In the genomic region with DNA sequence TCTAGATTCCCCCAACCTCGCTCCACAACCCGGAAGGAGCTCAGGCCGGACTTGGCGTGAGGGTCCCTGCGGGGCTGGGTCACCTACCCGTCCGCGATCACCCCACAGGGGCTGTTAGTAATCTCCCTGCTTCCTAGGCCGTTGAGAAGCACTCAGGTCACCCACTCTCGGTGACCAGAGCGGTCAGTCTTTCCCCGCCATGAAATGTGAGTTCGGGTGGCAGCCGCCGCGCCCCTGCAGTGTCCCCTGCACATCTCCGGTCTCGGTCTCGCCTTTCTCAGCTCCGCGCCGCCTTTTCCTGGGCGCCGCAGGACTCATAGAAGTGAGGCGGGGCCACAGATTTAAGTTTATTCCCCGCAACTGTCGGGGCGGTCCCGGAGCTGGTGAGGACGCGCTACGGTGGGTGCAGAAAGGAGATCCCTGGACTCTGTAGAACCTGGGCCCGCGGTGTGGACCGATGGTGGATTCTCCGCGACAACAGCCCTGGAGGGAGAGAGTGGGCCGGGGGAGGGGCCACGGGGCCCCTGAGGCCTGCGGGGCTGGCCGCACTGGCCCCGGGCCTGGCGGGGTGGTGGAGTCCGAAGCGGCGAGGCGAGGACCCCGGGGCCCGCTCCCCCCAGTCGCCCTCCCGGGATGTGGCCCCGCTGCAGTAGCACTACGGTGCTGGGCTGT, we compare ENCODE assay signal across 12 cellular contexts. TPM values are rescaled to one million over a fixed set of nuclear protein-coding genes. Genes with fewer than 3 reads are reported as not detected.
DNase-seq lines count a peak whose midpoint lies in the region; ATAC-seq and TF ChIP-seq lines count a peak whose summit lies in the region.
"Had no signal": no experiment of that assay in that cellular context is flagged by ENCODE, and none has a peak within 500 bp of the region (broad histone marks: within the 10 kb centered on the region; RNA-seq: fewer than 3 reads in every experiment).

No MANE protein-coding gene starts in this region.

- no peaks in the 10 kb centered on the region for H4K20me1 ChIP-seq in neural cell (ENCODE audit: insufficient read depth)

- no peak overlapping the region for H2AFZ ChIP-seq in neural cell (ENCODE audit: low read depth, low read length)

- intact Hi-C loops in Right ventricle myocardium superior (cut with DNase I): no loop called here
- intact Hi-C loops in heart left ventricle (cut with DNase I): no loop called here
- intact Hi-C loops in esophagus muscularis mucosa (cut with DNase I): no loop called here

- H3K79me2 ChIP-seq in neural cell (replicated peaks; ENCODE audit: insufficient read depth, low read length): peaks cover 76% of the 10 kb centered on the region

- H3K4me2 ChIP-seq in neural cell (ENCODE audit: low read length): no peak overlapping the region

- H3K9me3 ChIP-seq in heart left ventricle: no peaks in the 10 kb centered on the region
- no peaks in the 10 kb centered on the region for H3K9me3 ChIP-seq in esophagus muscularis mucosa
- no peaks in the 10 kb centered on the region for H3K9me3 ChIP-seq in neural cell (ENCODE audit: low read length)
- no peaks in the 10 kb centered on the region for H3K9me3 ChIP-seq in thoracic aorta
- H3K9me3 ChIP-seq: MG63 had no signal

- H3K27ac ChIP-seq in heart left ventricle (no peak overlapping the region), esophagus muscularis mucosa (replicated peaks in 1 of 4) (no peak overlapping the region), neural cell (ENCODE audit: low read length) (no peak overlapping the region), thoracic aorta (no peak overlapping the region)
- H3K27ac ChIP-seq: spleen had no signal

- H3K27me3 Mint-ChIP-seq in osteocyte (ENCODE audit: unreplicated experiment): peaks cover 81% of the 10 kb centered on the region

- no peaks in the 10 kb centered on the region for H3K36me3 Mint-ChIP-seq in osteocyte (ENCODE audit: unreplicated experiment)
- H3K36me3 Mint-ChIP-seq: activated naive CD8-positive, alpha-beta T cell treated with anti-CD3 and anti-CD28 coated beads, Interleukin-2, amount 10 ng/mL, durations not matched to agents 7 days and 5 days had no signal

- 3 to 7% (median 5%) methylated on average over 24 to 53 of the region's 53 CpGs for WGBS in heart left ventricle, 4 donors
- 8% methylated on average over 40 of the region's 53 CpGs for WGBS in esophagus muscularis mucosa

- no peak overlapping the region for H3K27ac Mint-ChIP-seq in osteocyte (ENCODE audit: unreplicated experiment)
- H3K27ac Mint-ChIP-seq: activated naive CD8-positive, alpha-beta T cell treated with anti-CD3 and anti-CD28 coated beads, Interleukin-2, amount 10 ng/mL, durations not matched to agents 7 days and 5 days; immature natural killer cell had no signal

- no peak for DNase-seq in Right ventricle myocardium superior
- no peak for DNase-seq in heart left ventricle
- DNase-seq in esophagus muscularis mucosa (ENCODE audit: extremely low spot score): no peak
- no peak for DNase-seq in thoracic aorta (ENCODE audit: low spot score)
- DNase-seq in DMS153 (lab: John Stamatoyannopoulos, UW): no peak
- no peak for DNase-seq in NCI-H2029 (lab: John Stamatoyannopoulos, UW)
- DNase-seq in osteocyte (ENCODE audit: extremely low spot score, unreplicated experiment): no peak
- DNase-seq: activated naive CD8-positive, alpha-beta T cell treated with anti-CD3 and anti-CD28 coated beads, Interleukin-2, amount 10 ng/mL, durations not matched to agents 7 days and 5 days; immature natural killer cell; spleen had no signal

- no peak for TF ChIP-seq EP300 in esophagus muscularis mucosa (IDR thresholded peaks at IDR 0.05)
- no peak for TF ChIP-seq EP300 in neural cell (conservative IDR thresholded peaks at IDR 0.05; ENCODE audit: poor library complexity, severe bottlenecking)

- TF ChIP-seq CTCF in heart left ventricle (IDR thresholded peaks at IDR 0.05): no peak
- TF ChIP-seq CTCF in esophagus muscularis mucosa (IDR thresholded peaks at IDR 0.05): no peak
- no peak for TF ChIP-seq CTCF in neural cell (IDR thresholded peaks at IDR 0.05; ENCODE audit: poor library complexity, severe bottlenecking)
- no peak for TF ChIP-seq CTCF in thoracic aorta (IDR thresholded peaks at IDR 0.05)
- no peak for TF ChIP-seq CTCF in osteocyte (IDR thresholded peaks at IDR 0.05)

- TF ChIP-seq POLR2A in heart left ventricle (IDR thresholded peaks at IDR 0.05): no peak
- no peak for TF ChIP-seq POLR2A in esophagus muscularis mucosa (IDR thresholded peaks at IDR 0.05; ENCODE audit: low read depth)

- H3K9me3 Mint-ChIP-seq in osteocyte (ENCODE audit: unreplicated experiment): no peaks in the 10 kb centered on the region

- H3K4me3 ChIP-seq in heart left ventricle (peak overlapping the region in 4 of 12 donors; percentile 12 to 16 (median 13)), esophagus muscularis mucosa (peak overlapping the region; percentile 11 to 33 (median 30)), neural cell (ENCODE audit: low read length) (peak overlapping the region; percentile 27), thoracic aorta (peak overlapping the region; percentile 32)
- H3K4me3 ChIP-seq: MG63 had no signal

- no peak overlapping the region for H3K9ac ChIP-seq in neural cell (ENCODE audit: low read length)

- H3K4me3 Mint-ChIP-seq in osteocyte (ENCODE audit: unreplicated experiment): no peak overlapping the region
- H3K4me3 Mint-ChIP-seq: activated naive CD8-positive, alpha-beta T cell treated with anti-CD3 and anti-CD28 coated beads, Interleukin-2, amount 10 ng/mL, durations not matched to agents 7 days and 5 days had no signal

- TF ChIP-seq RAD21 in neural cell (conservative IDR thresholded peaks at IDR 0.05): no peak

- H3F3A ChIP-seq in neural cell (ENCODE audit: insufficient read depth, low read length, poor library complexity, severe bottlenecking): no peaks in the 10 kb centered on the region

- peaks cover 13% of the 10 kb centered on the region for H3K4me1 Mint-ChIP-seq in osteocyte (ENCODE audit: unreplicated experiment)
- H3K4me1 Mint-ChIP-seq: activated naive CD8-positive, alpha-beta T cell treated with anti-CD3 and anti-CD28 coated beads, Interleukin-2, amount 10 ng/mL, durations not matched to agents 7 days and 5 days; immature natural killer cell had no signal

- H3K27me3 ChIP-seq in heart left ventricle (peaks cover 46 to 100% (median 81%) of the 10 kb centered on the region in 9 donors), esophagus muscularis mucosa (peaks cover 9 to 92% (median 68%) of the 10 kb centered on the region in 4 donors), neural cell (ENCODE audit: insufficient read depth, low read depth, low read length) (peaks cover 62% of the 10 kb centered on the region), thoracic aorta (replicated peaks; ENCODE audit: insufficient read depth) (peaks cover 52% of the 10 kb centered on the region)

- no peaks in the 10 kb centered on the region for H3K9me2 ChIP-seq in neural cell (ENCODE audit: insufficient read depth, low read length)

- ATAC-seq in Right ventricle myocardium superior (ENCODE audit: poor library complexity) (peak; percentile 12), heart left ventricle (no peak), thoracic aorta (ENCODE audit: insufficient number of reproducible peaks, low FRiP score, low read depth) (no peak)

- H3K4me1 ChIP-seq in heart left ventricle: peaks cover under 1 to 31% (median 12%) of the 10 kb centered on the region in 12 donors
- peaks cover 24 to 45% (median 32%) of the 10 kb centered on the region in 4 donors for H3K4me1 ChIP-seq in esophagus muscularis mucosa
- peaks cover 8 to 24% of the 10 kb centered on the region in 2 donors for H3K4me1 ChIP-seq in thoracic aorta (ENCODE audit: control insufficient read depth in 1 of 2, low read depth in 2 of 2)

- H3K36me3 ChIP-seq in heart left ventricle: no peaks in the 10 kb centered on the region
- H3K36me3 ChIP-seq in esophagus muscularis mucosa: no peaks in the 10 kb centered on the region
- H3K36me3 ChIP-seq in neural cell (ENCODE audit: insufficient read depth, low read length): no peaks in the 10 kb centered on the region
- H3K36me3 ChIP-seq in thoracic aorta: no peaks in the 10 kb centered on the region
- H3K36me3 ChIP-seq: MG63, spleen had no signal

TF ChIP-seq in neural cell, 6 proteins besides CTCF, POLR2A, EP300 and RAD21:
- peak; percentile 26 for TF ChIP-seq EZH2 (IDR thresholded peaks at IDR 0.05; ENCODE audit: borderline replicate concordance, insufficient read depth, low read length, poor library complexity, severe bottlenecking)
- TF ChIP-seq REST (IDR thresholded peaks at IDR 0.05; ENCODE audit: borderline replicate concordance): no peak
- no peak for TF ChIP-seq TAF1 (IDR thresholded peaks at IDR 0.05; ENCODE audit: low read depth)

RNA-seq across cellular contexts. Expression of gene FEZF1, which starts 4.5 kb away (rescaled TPM):
- total RNA-seq in Right ventricle myocardium superior (not detected), heart left ventricle (under 1 TPM in 2 of 9 donors, not detected in 7; 0.16 to 0.20 TPM), esophagus muscularis mucosa (not detected), thoracic aorta (not detected), osteocyte (not detected in 2 replicates)
- polyA plus RNA-seq in heart left ventricle (not detected), neural cell (0.78 and 1.1 TPM in 2 replicates)
- polyA minus RNA-seq in neural cell: 1.3 and 2.9 TPM in 2 replicates
- total RNA-seq: activated naive CD8-positive, alpha-beta T cell treated with anti-CD3 and anti-CD28 coated beads, Interleukin-2, amount 10 ng/mL, durations not matched to agents 7 days and 5 days; spleen had no signal
- polyA plus RNA-seq: immature natural killer cell had no signal
